Comparison of ENCODE assay signal across 1 cellular context in the genomic region with DNA sequence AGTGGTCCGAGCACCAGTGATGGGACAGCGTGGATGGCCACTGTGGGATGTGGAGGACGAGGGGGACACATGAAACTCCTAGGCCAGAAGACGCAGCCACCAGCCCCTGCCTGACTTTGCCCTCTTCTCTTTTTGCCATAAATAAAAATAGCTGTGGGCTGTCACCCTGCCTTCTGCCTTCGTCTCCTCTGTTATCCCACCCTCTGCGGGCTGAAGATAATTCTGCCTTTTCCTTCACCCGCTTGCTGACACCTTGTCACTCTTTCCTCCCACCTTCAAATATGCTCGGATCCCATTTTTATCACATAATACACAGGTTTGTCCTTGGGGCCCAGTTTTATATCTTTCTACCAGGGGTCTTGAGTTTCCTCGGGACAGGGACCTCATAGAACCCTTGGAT.
TF ChIP-seq lines count a peak whose summit lies in the region.

No MANE protein-coding gene starts in this region.

TF ChIP-seq in IMR-90, 13 proteins besides CTCF, POLR2A, EP300 and RAD21:
- TF ChIP-seq CEBPB (IDR thresholded peaks at IDR 0.05; ENCODE audit: low read depth, low read length) (no peak), SMC3 (IDR thresholded peaks at IDR 0.05; ENCODE audit: low read depth, low read length) (no peak), FOS (IDR thresholded peaks at IDR 0.05; ENCODE audit: low read depth, low read length) (no peak), BHLHE40 (IDR thresholded peaks at IDR 0.05; ENCODE audit: low read depth, low read length) (no peak), MAZ (IDR thresholded peaks at IDR 0.05; ENCODE audit: borderline replicate concordance, low read depth, low read length) (no peak), RCOR1 (IDR thresholded peaks at IDR 0.05; ENCODE audit: insufficient replicate concordance, low read length) (no peak), CHD1 (IDR thresholded peaks at IDR 0.05; ENCODE audit: low read depth, low read length) (no peak), MAFK (IDR thresholded peaks at IDR 0.05; ENCODE audit: low read depth, low read length) (no peak), NFE2L2 (IDR thresholded peaks at IDR 0.05; ENCODE audit: low read depth, low read length) (no peak), RFX5 (IDR thresholded peaks at IDR 0.05; ENCODE audit: low read depth, low read length) (no peak), MXI1 (IDR thresholded peaks at IDR 0.05; ENCODE audit: borderline replicate concordance, low read depth, low read length) (no peak)
- TF ChIP-seq, protein P1, sequence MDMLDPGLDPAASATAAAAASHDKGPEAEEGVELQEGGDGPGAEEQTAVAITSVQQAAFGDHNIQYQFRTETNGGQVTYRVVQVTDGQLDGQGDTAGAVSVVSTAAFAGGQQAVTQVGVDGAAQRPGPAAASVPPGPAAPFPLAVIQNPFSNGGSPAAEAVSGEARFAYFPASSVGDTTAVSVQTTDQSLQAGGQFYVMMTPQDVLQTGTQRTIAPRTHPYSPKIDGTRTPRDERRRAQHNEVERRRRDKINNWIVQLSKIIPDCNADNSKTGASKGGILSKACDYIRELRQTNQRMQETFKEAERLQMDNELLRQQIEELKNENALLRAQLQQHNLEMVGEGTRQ (IDR thresholded peaks at IDR 0.05; ENCODE audit: low read depth, low read length), result no peak
- TF ChIP-seq, protein P2, sequence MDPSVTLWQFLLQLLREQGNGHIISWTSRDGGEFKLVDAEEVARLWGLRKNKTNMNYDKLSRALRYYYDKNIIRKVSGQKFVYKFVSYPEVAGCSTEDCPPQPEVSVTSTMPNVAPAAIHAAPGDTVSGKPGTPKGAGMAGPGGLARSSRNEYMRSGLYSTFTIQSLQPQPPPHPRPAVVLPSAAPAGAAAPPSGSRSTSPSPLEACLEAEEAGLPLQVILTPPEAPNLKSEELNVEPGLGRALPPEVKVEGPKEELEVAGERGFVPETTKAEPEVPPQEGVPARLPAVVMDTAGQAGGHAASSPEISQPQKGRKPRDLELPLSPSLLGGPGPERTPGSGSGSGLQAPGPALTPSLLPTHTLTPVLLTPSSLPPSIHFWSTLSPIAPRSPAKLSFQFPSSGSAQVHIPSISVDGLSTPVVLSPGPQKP (IDR thresholded peaks at IDR 0.05; ENCODE audit: borderline replicate concordance, low read depth, low read length), result no peak
